11 cellular contexts compared by ENCODE assay signal in the genomic region with DNA sequence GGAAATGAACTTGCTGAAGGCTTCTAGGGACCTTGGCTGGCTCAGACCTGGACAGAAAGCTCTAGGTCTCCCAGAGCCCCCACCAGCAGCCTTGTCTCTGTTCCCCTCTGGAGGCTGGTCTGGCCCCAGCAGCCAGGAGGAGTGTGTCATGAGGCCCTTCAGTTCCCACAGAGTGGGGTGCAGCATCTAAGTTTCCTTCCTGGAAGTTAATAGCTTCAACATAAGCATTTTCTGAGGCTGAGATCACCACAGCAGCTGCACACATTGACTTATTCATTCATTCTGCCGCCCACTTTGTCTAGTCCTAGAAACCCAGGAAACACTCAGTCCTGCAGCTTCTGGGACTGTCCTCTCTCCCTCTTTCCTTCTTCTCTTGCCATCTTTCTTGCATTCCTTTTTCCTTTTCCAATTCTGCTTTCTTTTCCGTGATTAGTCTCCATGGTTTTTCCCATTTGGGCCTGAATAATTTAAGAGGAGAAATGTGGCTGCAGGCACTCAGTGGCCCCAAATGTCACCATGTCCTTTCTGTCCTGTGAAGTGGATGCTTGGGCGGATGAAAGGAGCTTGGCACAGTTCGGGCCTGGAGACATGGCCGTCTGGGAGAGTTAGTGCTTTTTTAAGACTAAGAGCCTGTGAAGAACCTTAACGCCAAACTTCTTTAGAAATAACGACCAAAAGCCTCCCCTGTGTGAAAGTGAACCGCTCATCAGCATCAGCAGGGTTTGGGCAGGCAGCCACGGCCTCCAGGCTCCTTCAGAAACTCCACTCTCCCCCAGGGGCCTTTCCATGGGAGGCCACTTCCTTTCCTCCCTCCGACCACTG. TPM values are rescaled to one million over a fixed set of nuclear protein-coding genes. Genes with fewer than 3 reads are reported as not detected.
A peak's percentile ranks its signal among the peaks of the same experiment; 100 is the strongest.
DNase-seq lines count a peak whose midpoint lies in the region; ATAC-seq and TF ChIP-seq lines count a peak whose summit lies in the region.
"Had no signal": no experiment of that assay in that cellular context is flagged by ENCODE, and none has a peak within 500 bp of the region (broad histone marks: within the 10 kb centered on the region; RNA-seq: fewer than 3 reads in every experiment).

No MANE protein-coding gene starts in this region.

- no peaks in the 10 kb centered on the region for H3K9me3 Mint-ChIP-seq in Caco-2 (ENCODE audit: unreplicated experiment)
- H3K9me3 Mint-ChIP-seq in neural crest cell, result no peaks in the 10 kb centered on the region
- H3K9me3 Mint-ChIP-seq: IgD-negative memory B cell; natural killer cell treated with Interleukin-12 subunit alpha and Interleukin-12 subunit beta and Interleukin-15 and Interleukin-18, amount 100 ng/mL, for 72 hours had no signal

- CTCF ChIA-PET in Caco-2 (lab: Charles Lee), result no interaction called here

- BruUV-seq in Caco-2 (replicated peaks; lab: Mats Ljungman, UMichigan), result no TSS peak

- no peaks in the 10 kb centered on the region for H3K36me3 Mint-ChIP-seq in Caco-2 (ENCODE audit: insufficient read depth, unreplicated experiment)
- no peaks in the 10 kb centered on the region for H3K36me3 Mint-ChIP-seq in neural crest cell (ENCODE audit: low read depth)
- H3K36me3 Mint-ChIP-seq: natural killer cell treated with Interleukin-12 subunit alpha and Interleukin-12 subunit beta and Interleukin-15 and Interleukin-18, amount 100 ng/mL, for 72 hours had no signal

- H3K4me3 Mint-ChIP-seq in Caco-2 (ENCODE audit: unreplicated experiment), result no peak overlapping the region
- H3K4me3 Mint-ChIP-seq in neural crest cell, result no peak overlapping the region
- H3K4me3 Mint-ChIP-seq: IgD-negative memory B cell; natural killer cell treated with Interleukin-12 subunit alpha and Interleukin-12 subunit beta and Interleukin-15 and Interleukin-18, amount 100 ng/mL, for 72 hours had no signal

- H3K9me2 ChIP-seq in Loucy (replicated peaks; ENCODE audit: low read depth, low read length), result no peaks in the 10 kb centered on the region

- H3K79me2 ChIP-seq in Loucy (ENCODE audit: insufficient read depth, low read length), result no peaks in the 10 kb centered on the region

- H4K20me1 ChIP-seq in Loucy (ENCODE audit: insufficient read depth, low read length, poor library complexity, severe bottlenecking), result no peaks in the 10 kb centered on the region

- ATAC-seq in GM18868 (IDR thresholded peaks at IDR 0.05; ENCODE audit: unreplicated experiment), result no peak
- ATAC-seq: natural killer cell treated with Interleukin-12 subunit alpha and Interleukin-12 subunit beta and Interleukin-15 and Interleukin-18, amount 100 ng/mL, for 72 hours had no signal

- H3K27me3 ChIP-seq in Caco-2 (replicated peaks; ENCODE audit: control insufficient read depth, insufficient read depth, low read length) (no peaks in the 10 kb centered on the region), Loucy (ENCODE audit: insufficient read depth, low read length, poor library complexity, severe bottlenecking) (no peaks in the 10 kb centered on the region)

- H3K27me3 Mint-ChIP-seq in Caco-2 (ENCODE audit: insufficient read depth, unreplicated experiment), result peaks cover 8% of the 10 kb centered on the region
- no peaks in the 10 kb centered on the region for H3K27me3 Mint-ChIP-seq in neural crest cell (ENCODE audit: low read depth)

- H3K4me3 ChIP-seq in Caco-2 (ENCODE audit: low read depth, low read length) (no peak overlapping the region), Loucy (ENCODE audit: low read length, poor library complexity, severe bottlenecking) (no peak overlapping the region)
- H3K4me3 ChIP-seq: PC-9 had no signal

- peak overlapping the region; percentile 26 for H3K27ac ChIP-seq in epithelial cell of prostate
- H3K27ac ChIP-seq: PC-9 had no signal

- H3K9ac ChIP-seq in Loucy (ENCODE audit: low read depth, low read length, poor library complexity, severe bottlenecking), result peak overlapping the region; percentile 2

- DNase-seq in Caco-2 (no peak), epithelial cell of prostate (ENCODE audit: low read depth, low spot score) (peak; percentile 44), neural crest cell (ENCODE audit: low read depth, low spot score) (no peak), NCI-H1694 treated with DMSO at 0.1 percent for 48 hours (lab: John Stamatoyannopoulos, UW) (no peak), LoVo (ENCODE audit: low spot score) (no peak), NCI-H2196 treated with DMSO at 0.1 percent for 48 hours (lab: John Stamatoyannopoulos, UW; ENCODE audit: unreplicated experiment) (no peak)

- intact Hi-C loops in Caco-2 (cut with micrococcal nuclease; ENCODE audit: unreplicated experiment), result loop anchor here (5.0 kb wide), 2 partner anchors 37 to 102 kb away; no protein-coding TSS in a partner anchor

- H3K4me2 ChIP-seq in Loucy (ENCODE audit: low read depth, low read length, poor library complexity, severe bottlenecking), result peak overlapping the region; percentile 4
- H3K4me2 ChIP-seq: PC-9 had no signal

- TF ChIP-seq CTCF in Caco-2 (IDR thresholded peaks at IDR 0.05; ENCODE audit: insufficient read depth in 1 of 2, low read depth in 1 of 2, low read length in 1 of 2, severe bottlenecking in 1 of 2, unreplicated experiment in 1 of 2), result no peak
- TF ChIP-seq CTCF in Loucy (conservative IDR thresholded peaks at IDR 0.05; ENCODE audit: low read length), result no peak
- TF ChIP-seq CTCF in neural crest cell (conservative IDR thresholded peaks at IDR 0.05), result no peak

- no peaks in the 10 kb centered on the region for H3K36me3 ChIP-seq in Caco-2 (ENCODE audit: control insufficient read depth, insufficient read depth, low read length)
- no peaks in the 10 kb centered on the region for H3K36me3 ChIP-seq in Loucy (ENCODE audit: insufficient read depth, low read length)

- POLR2A ChIA-PET in Caco-2 (lab: Charles Lee), result no interaction called here

- H3K4me1 ChIP-seq in Caco-2 (peaks cover 47% of the 10 kb centered on the region), Loucy (ENCODE audit: insufficient read depth, low read length, poor library complexity, severe bottlenecking) (peaks cover 22% of the 10 kb centered on the region)

- H3K27ac Mint-ChIP-seq in Caco-2 (ENCODE audit: unreplicated experiment) (peak overlapping the region; percentile 30), neural crest cell (ENCODE audit: unreplicated experiment) (peak overlapping the region; percentile 28)
- H3K27ac Mint-ChIP-seq: natural killer cell treated with Interleukin-12 subunit alpha and Interleukin-12 subunit beta and Interleukin-15 and Interleukin-18, amount 100 ng/mL, for 72 hours had no signal

- no peak overlapping the region for H2AFZ ChIP-seq in Loucy (ENCODE audit: low read length)
- H2AFZ ChIP-seq: PC-9 had no signal

- H3K9me3 ChIP-seq in Caco-2 (no peaks in the 10 kb centered on the region), Loucy (ENCODE audit: insufficient read depth, low read depth, low read length) (no peaks in the 10 kb centered on the region)

- H3K4me1 Mint-ChIP-seq in Caco-2 (ENCODE audit: low read depth, unreplicated experiment), result peaks cover 20% of the 10 kb centered on the region
- H3K4me1 Mint-ChIP-seq in neural crest cell, result peaks cover 35% of the 10 kb centered on the region

- no peaks in the 10 kb centered on the region for H3F3A ChIP-seq in Loucy (ENCODE audit: low read depth)

RNA-seq across cellular contexts. Expression of gene PCMTD2, which starts 31.0 kb away (rescaled TPM):
- total RNA-seq in Caco-2 (2022) (79.5 and 101 TPM in 2 replicates), neural crest cell (61.6 and 65.4 TPM in 2 replicates)
